9 cellular contexts compared by ENCODE assay signal in the genomic region with DNA sequence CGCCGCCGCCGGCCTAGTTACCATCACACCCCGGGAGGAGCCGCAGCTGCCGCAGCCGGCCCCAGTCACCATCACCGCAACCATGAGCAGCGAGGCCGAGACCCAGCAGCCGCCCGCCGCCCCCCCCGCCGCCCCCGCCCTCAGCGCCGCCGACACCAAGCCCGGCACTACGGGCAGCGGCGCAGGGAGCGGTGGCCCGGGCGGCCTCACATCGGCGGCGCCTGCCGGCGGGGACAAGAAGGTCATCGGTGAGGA. TPM values are rescaled to one million over a fixed set of nuclear protein-coding genes. Genes with fewer than 3 reads are reported as not detected.
DNase-seq lines count a peak whose midpoint lies in the region; ATAC-seq, FAIRE-seq and TF ChIP-seq lines count a peak whose summit lies in the region.
"Not testable (repeated sequence)": the region's sequence is repeated elsewhere in the genome, so short reads cannot be mapped to it uniquely, and the experiment has no call there.
"Had no signal": no experiment of that assay in that cellular context is flagged by ENCODE, and none has a peak within 500 bp of the region (broad histone marks: within the 10 kb centered on the region; RNA-seq: fewer than 3 reads in every experiment).

No MANE protein-coding gene starts in this region.

- not testable (repeated sequence) for H2AFZ ChIP-seq in astrocyte (ENCODE audit: low read depth, low read length); smooth muscle cell (ENCODE audit: low read depth)

- peak overlapping the region; percentile 93 for H3K27ac Mint-ChIP-seq in astrocyte (ENCODE audit: unreplicated experiment)

- peaks cover 40 to 53% (median 45%) of the 10 kb centered on the region in 11 experiments for H3K36me3 ChIP-seq in BLaER1 treated with 17β-estradiol and CSF1 and Interleukin-3, amounts not matched to agents 10 nM and 100 nM
- H3K36me3 ChIP-seq in SJSA1 (peaks cover 46% of the 10 kb centered on the region), mesodermal cell (ENCODE audit: control insufficient read depth, insufficient read depth, low read length) (peaks cover 43% of the 10 kb centered on the region)
- H3K36me3 ChIP-seq in astrocyte (ENCODE audit: insufficient read depth, low read length); smooth muscle cell (ENCODE audit: low read depth): not testable (repeated sequence)

- not testable (repeated sequence) for H3K9me3 Mint-ChIP-seq in astrocyte (ENCODE audit: unreplicated experiment)

- H3K9ac ChIP-seq in BLaER1 treated with 17β-estradiol and CSF1 and Interleukin-3, amounts not matched to agents 10 nM and 100 nM: peak overlapping the region; percentile 89 to 97 (median 93)
- peak overlapping the region; percentile 92 for H3K9ac ChIP-seq in astrocyte (ENCODE audit: low read length)
- H3K9ac ChIP-seq in smooth muscle cell (ENCODE audit: low read depth): not testable (repeated sequence)

- DNase-seq in SJSA1 (ENCODE audit: low read depth in 1 of 2, low spot score in 2 of 2); astrocyte (ENCODE audit: low read depth); fibroblast of villous mesenchyme (ENCODE audit: low read depth); smooth muscle cell (lab: John Stamatoyannopoulos, UW; ENCODE audit: unreplicated experiment): not testable (repeated sequence)

- not testable (repeated sequence) for FAIRE-seq in astrocyte (lab: Jason Lieb, UNC)

- peak overlapping the region in 1 of 11 experiments; percentile 92; a peak in 1 of 22 replicates for H3K4me2 ChIP-seq in BLaER1 treated with 17β-estradiol and CSF1 and Interleukin-3, amounts not matched to agents 10 nM and 100 nM
- H3K4me2 ChIP-seq in astrocyte (ENCODE audit: low read length) (peak overlapping the region; percentile 86), smooth muscle cell (peak overlapping the region; percentile 72)

- TF ChIP-seq CTCF in astrocyte (IDR thresholded peaks at IDR 0.05; ENCODE audit: insufficient read depth, low read depth, low read length); fibroblast of villous mesenchyme (IDR thresholded peaks at IDR 0.05; ENCODE audit: insufficient read depth, low read depth, low read length); smooth muscle cell (IDR thresholded peaks at IDR 0.05; ENCODE audit: borderline replicate concordance, insufficient read depth, poor library complexity, severe bottlenecking): not testable (repeated sequence)

- H3K36me3 Mint-ChIP-seq in astrocyte (ENCODE audit: low read depth, unreplicated experiment): not testable (repeated sequence)

- peak overlapping the region; percentile 92 for H3K4me3 Mint-ChIP-seq in astrocyte (ENCODE audit: unreplicated experiment)

- H3K4me1 ChIP-seq in BLaER1 treated with 17β-estradiol and CSF1 and Interleukin-3, amounts not matched to agents 10 nM and 100 nM: peaks cover 55 to 61% (median 59%) of the 10 kb centered on the region in 10 experiments
- peaks cover 24% of the 10 kb centered on the region for H3K4me1 ChIP-seq in SJSA1 (replicated peaks)
- H3K4me1 ChIP-seq in astrocyte (ENCODE audit: insufficient read depth, low read length): peaks cover 21% of the 10 kb centered on the region
- peaks cover 15% of the 10 kb centered on the region for H3K4me1 ChIP-seq in mesodermal cell (ENCODE audit: control insufficient read depth, insufficient read depth, low read length, poor library complexity, severe bottlenecking)
- peaks cover 40% of the 10 kb centered on the region for H3K4me1 ChIP-seq in smooth muscle cell (ENCODE audit: low read depth)

- not testable (repeated sequence) for H3K9me3 ChIP-seq in BLaER1 treated with 17β-estradiol and CSF1 and Interleukin-3, amounts not matched to agents 10 nM and 100 nM (replicated peaks in 1 of 11); SJSA1 (replicated peaks); astrocyte (ENCODE audit: insufficient read depth, low read depth, low read length); mesodermal cell (ENCODE audit: control insufficient read depth, low read length); smooth muscle cell (replicated peaks; ENCODE audit: low read depth)

- peaks cover 26% of the 10 kb centered on the region for H3K4me1 Mint-ChIP-seq in astrocyte (ENCODE audit: low read depth, unreplicated experiment)

- peaks cover 45 to 48% (median 46%) of the 10 kb centered on the region in 11 experiments for H4K20me1 ChIP-seq in BLaER1 treated with 17β-estradiol and CSF1 and Interleukin-3, amounts not matched to agents 10 nM and 100 nM
- H4K20me1 ChIP-seq in astrocyte (ENCODE audit: insufficient read depth, low read length) (peaks cover 44% of the 10 kb centered on the region), smooth muscle cell (ENCODE audit: low read depth) (peaks cover 45% of the 10 kb centered on the region)

- ATAC-seq in GM21447 (IDR thresholded peaks at IDR 0.05; ENCODE audit: unreplicated experiment) (peak; percentile 9), HG03095 (IDR thresholded peaks at IDR 0.05; ENCODE audit: unreplicated experiment) (peak; percentile 7)

- H3K27me3 ChIP-seq in BLaER1 treated with 17β-estradiol and CSF1 and Interleukin-3, amounts not matched to agents 10 nM and 100 nM; SJSA1 (replicated peaks); astrocyte (ENCODE audit: insufficient read depth, low read length); smooth muscle cell (ENCODE audit: low read depth): not testable (repeated sequence)

- H3K27ac ChIP-seq in BLaER1 treated with 17β-estradiol and CSF1 and Interleukin-3, amounts not matched to agents 10 nM and 100 nM: peak overlapping the region; percentile 78 to 98 (median 93)
- H3K27ac ChIP-seq in SJSA1: peak overlapping the region; percentile 25
- H3K27ac ChIP-seq in astrocyte (ENCODE audit: low read depth, low read length): peak overlapping the region; percentile 66
- H3K27ac ChIP-seq in mesodermal cell (ENCODE audit: low read depth, low read length, severe bottlenecking); smooth muscle cell (ENCODE audit: low read depth): not testable (repeated sequence)

- 0% methylated on average over 5 to 17 of the region's 33 CpGs for WGBS in mesodermal cell (ENCODE audit: insufficient coverage in 2 of 2), 2 experiments
- WGBS in smooth muscle cell (ENCODE audit: low lambda C conversion rate): 0% methylated on average over 4 of the region's 33 CpGs

- peaks cover 61% of the 10 kb centered on the region for H3K79me2 ChIP-seq in astrocyte (ENCODE audit: insufficient read depth, low read length)
- peaks cover 45% of the 10 kb centered on the region for H3K79me2 ChIP-seq in smooth muscle cell (ENCODE audit: low read depth)

- not testable (repeated sequence) for H3F3A ChIP-seq in smooth muscle cell (ENCODE audit: low read depth)

- H3K4me3 ChIP-seq in BLaER1 treated with 17β-estradiol and CSF1 and Interleukin-3, amounts not matched to agents 10 nM and 100 nM: peak overlapping the region; percentile 79 to 98 (median 94)
- H3K4me3 ChIP-seq in SJSA1 (peak overlapping the region; percentile 94), astrocyte (ENCODE audit: insufficient read depth, low read depth, low read length) (peak overlapping the region; percentile 90), fibroblast of villous mesenchyme (ENCODE audit: low read depth, low read length) (peak overlapping the region; percentile 92), mesodermal cell (ENCODE audit: extremely low read depth, insufficient read depth, low read length, poor library complexity, severe bottlenecking) (peak overlapping the region; percentile 77), smooth muscle cell (peak overlapping the region; percentile 74)

- H3K27me3 Mint-ChIP-seq in astrocyte (ENCODE audit: low read depth, unreplicated experiment): not testable (repeated sequence)

RNA-seq across cellular contexts. Expression of gene YBX1, which starts 0.2 kb away (rescaled TPM):
- 838 and 1,346 TPM in 2 replicates for total RNA-seq in SJSA1 (2014; rRNA removed; shearing (Covaris generic))
- total RNA-seq in astrocyte (744 and 872 TPM in 2 replicates), fibroblast of villous mesenchyme (557 and 578 TPM in 2 replicates), smooth muscle cell (586 and 587 TPM in 2 replicates)
- polyA plus RNA-seq in mesodermal cell (2013, experiment 1 of 2): 1,107 TPM
- 1,136 TPM for polyA plus RNA-seq in mesodermal cell (2013, experiment 2 of 2)
- polyA plus RNA-seq in smooth muscle cell: 273 and 284 TPM in 2 replicates

RNA-seq across cellular contexts. Expression of gene PPIH, which starts 24.2 kb away (rescaled TPM):
- 68.4 and 110 TPM in 2 replicates for total RNA-seq in SJSA1 (2014; rRNA removed; shearing (Covaris generic))
- total RNA-seq in astrocyte (23.5 and 28.5 TPM in 2 replicates), fibroblast of villous mesenchyme (16.0 and 20.9 TPM in 2 replicates), smooth muscle cell (42.2 and 42.9 TPM in 2 replicates)
- polyA plus RNA-seq in mesodermal cell (2013, experiment 1 of 2): 47.3 TPM
- polyA plus RNA-seq in mesodermal cell (2013, experiment 2 of 2): 40.1 TPM
- polyA plus RNA-seq in smooth muscle cell: 38.5 and 46.9 TPM in 2 replicates

RNA-seq across cellular contexts. Expression of gene CLDN19, which starts 57.6 kb away (rescaled TPM):
- total RNA-seq in SJSA1 (2014; rRNA removed; shearing (Covaris generic)): not detected in 2 replicates
- total RNA-seq in astrocyte: 0.11 TPM in 1 of 2 replicates, not detected in the other
- not detected in 2 replicates for total RNA-seq in fibroblast of villous mesenchyme
- polyA plus RNA-seq in mesodermal cell (2013, experiment 1 of 2): 1.9 TPM
- polyA plus RNA-seq in mesodermal cell (2013, experiment 2 of 2): 1.1 TPM
- total RNA-seq in smooth muscle cell: 0.67 and 1.0 TPM in 2 replicates
- 2.4 and 2.9 TPM in 2 replicates for polyA plus RNA-seq in smooth muscle cell
- total RNA-seq: esophagus mucosa had no signal
